Comparison of ENCODE assay signal across 11 cellular contexts in genomic region chr22:27597703-27598444, GRCh38.
A peak's percentile ranks its signal among the peaks of the same experiment; 100 is the strongest.
DNase-seq lines count a peak whose midpoint lies in the region; ATAC-seq, FAIRE-seq and TF ChIP-seq lines count a peak whose summit lies in the region.
"Had no signal": no experiment of that assay in that cellular context is flagged by ENCODE, and none has a peak within 500 bp of the region (broad histone marks: within the 10 kb centered on the region; RNA-seq: fewer than 3 reads in every experiment).

No MANE protein-coding gene starts in this region.

- no peaks in the 10 kb centered on the region for H3K79me1 ChIP-seq in H1 (ENCODE audit: low read depth, low read length)

- H4K5ac ChIP-seq in H1 (ENCODE audit: insufficient read length, low read depth, low read length) = no peak overlapping the region

- no peak overlapping the region for H2BK12ac ChIP-seq in H1 (ENCODE audit: low read depth, low read length)

- H4K91ac ChIP-seq in H1 (replicated peaks; ENCODE audit: insufficient read length, low read length) = no peak overlapping the region

- no peak overlapping the region for H2AFZ ChIP-seq in H1 (ENCODE audit: low read length)

- no peak for ATAC-seq in GM21737 (IDR thresholded peaks at IDR 0.05; ENCODE audit: unreplicated experiment)

- H3K9me3 ChIP-seq in H1 (ENCODE audit: insufficient read depth in 2 of 2, low read depth in 1 of 2, low read length in 1 of 2) = no peaks in the 10 kb centered on the region

- H3K9me3 Mint-ChIP-seq in progenitor cell of endocrine pancreas (ENCODE audit: low read depth) = no peaks in the 10 kb centered on the region

- no peak overlapping the region for H2AK5ac ChIP-seq in H1 (ENCODE audit: low read depth, low read length)

- H3K4me1 ChIP-seq in H1 (replicated peaks in 1 of 4; ENCODE audit: control insufficient read depth in 3 of 4, insufficient read depth in 4 of 4, low read length in 3 of 4) = no peaks in the 10 kb centered on the region

- H3K18ac ChIP-seq in H1 (ENCODE audit: extremely low read depth, low read length) = no peak overlapping the region

- H3K4me3 ChIP-seq in NB4 (ENCODE audit: low read depth, low read length) = no peak overlapping the region
- H3K4me3 ChIP-seq in H1 (ENCODE audit: extremely low read depth in 1 of 4, insufficient read depth in 2 of 4, low read depth in 3 of 4, low read length in 4 of 4) = no peak overlapping the region
- H3K4me3 ChIP-seq: lung had no signal

- no peak overlapping the region for H4K8ac ChIP-seq in H1 (ENCODE audit: extremely low read depth, insufficient read depth, low read length)

- H2BK15ac ChIP-seq in H1 (ENCODE audit: low read length) = no peak overlapping the region

- H3K4ac ChIP-seq in H1 (replicated peaks; ENCODE audit: insufficient read length, low read depth, low read length) = no peak overlapping the region

- H3K9ac ChIP-seq in H1 (replicated peaks in 1 of 4; ENCODE audit: extremely low read depth in 1 of 4, low read depth in 3 of 4, low read length in 3 of 4) = no peak overlapping the region

- POLR2A ChIA-PET in H1 (lab: Charles Lee; ENCODE audit: partially characterized antibody) = interaction anchor here (0.6 kb wide), 1 partner anchor 185 kb away, joined by 3 read pairs; no protein-coding TSS in a partner anchor

- no peak for FAIRE-seq in H1 (lab: Jason Lieb, UNC)

- H3K4me3 Mint-ChIP-seq in progenitor cell of endocrine pancreas (ENCODE audit: low read depth) = no peak overlapping the region

- no peaks in the 10 kb centered on the region for H3K79me2 ChIP-seq in H1 (ENCODE audit: control insufficient read depth in 1 of 2, insufficient read depth in 2 of 2, low read length in 2 of 2)

- H3K4me1 Mint-ChIP-seq in progenitor cell of endocrine pancreas (ENCODE audit: low read depth) = no peaks in the 10 kb centered on the region

- peak; percentile 19 to 41; a peak in 3 of 4 replicates for TF ChIP-seq RAD21 in H1 (IDR thresholded peaks at IDR 0.05 in 1 of 2, conservative IDR thresholded peaks at IDR 0.05 in 1 of 2; ENCODE audit: low read depth in 2 of 2, low read length in 2 of 2)

- H3K56ac ChIP-seq in H1 (replicated peaks; ENCODE audit: insufficient read length, low read depth, low read length) = no peak overlapping the region

- no peak overlapping the region for H3K27ac ChIP-seq in H1 (ENCODE audit: low read depth, low read length)

- 94% methylated on average over 1 of the region's 1 CpG; no CpG with 5 or more reads in 1 of the 2 experiments for WGBS in H1 (ENCODE audit: extremely low coverage in 1 of 2, insufficient coverage in 1 of 2, insufficient read length in 1 of 2, insufficient replicate concordance in 2 of 2, low coverage in 1 of 2, low lambda C conversion rate in 2 of 2, missing lambda C conversion rate in 1 of 2), 2 experiments

- no peaks in the 10 kb centered on the region for H3K27me3 ChIP-seq in H1 (replicated peaks in 1 of 4; ENCODE audit: control insufficient read depth in 3 of 4, extremely low read depth in 1 of 4, insufficient read depth in 3 of 4, low read length in 3 of 4)

- H2BK120ac ChIP-seq in H1 (replicated peaks; ENCODE audit: low read depth, low read length) = no peak overlapping the region

- no peak overlapping the region for H3K14ac ChIP-seq in H1 (ENCODE audit: insufficient read length)

- no peak overlapping the region for H2BK20ac ChIP-seq in H1 (ENCODE audit: low read length)

- H3K27me3 Mint-ChIP-seq in progenitor cell of endocrine pancreas = peaks cover 16% of the 10 kb centered on the region

- H3K23ac ChIP-seq in H1 (ENCODE audit: insufficient read length) = no peak overlapping the region

- no peak for TF ChIP-seq CTCF in NB4 (IDR thresholded peaks at IDR 0.05; ENCODE audit: low read depth, low read length)
- TF ChIP-seq CTCF in H1 (IDR thresholded peaks at IDR 0.05; ENCODE audit: control extremely low read depth in 1 of 3, insufficient read depth in 1 of 3, low read depth in 1 of 3, low read length in 3 of 3) = no peak
- no peak for TF ChIP-seq CTCF in progenitor cell of endocrine pancreas (IDR thresholded peaks at IDR 0.05; ENCODE audit: unreplicated experiment)

- no peaks in the 10 kb centered on the region for H3K36me3 ChIP-seq in H1 (ENCODE audit: control insufficient read depth in 2 of 4, insufficient read depth in 4 of 4, low read length in 3 of 4)

- H3K36me3 Mint-ChIP-seq in progenitor cell of endocrine pancreas (ENCODE audit: insufficient read depth) = no peaks in the 10 kb centered on the region

- CTCF ChIA-PET in H1 (lab: Charles Lee; ENCODE audit: partially characterized antibody) = interaction anchor here (0.8 to 1.9 kb wide), 6 partner anchors 10 to 199 kb away, joined by 3 to 5 read pairs (median 3); no protein-coding TSS in a partner anchor

- H3K4me2 ChIP-seq in H1 (ENCODE audit: insufficient read depth in 1 of 2, low read depth in 2 of 2, low read length in 2 of 2) = no peak overlapping the region

- no peaks in the 10 kb centered on the region for H3K23me2 ChIP-seq in H1 (ENCODE audit: low read depth, low read length)

- H3K27ac Mint-ChIP-seq in progenitor cell of endocrine pancreas = peak overlapping the region; percentile 38

- H4K20me1 ChIP-seq in H1 (replicated peaks in 1 of 2; ENCODE audit: control insufficient read depth in 1 of 2, insufficient read depth in 2 of 2, low read length in 2 of 2) = no peaks in the 10 kb centered on the region

- no peak for TF ChIP-seq EP300 in H1 (IDR thresholded peaks at IDR 0.05; ENCODE audit: borderline replicate concordance in 1 of 2, low read depth in 2 of 2, low read length in 2 of 2)

- DNase-seq in NCI-H1694 treated with DMSO at 0.1 percent for 48 hours (lab: John Stamatoyannopoulos, UW) (peak; percentile 0), NCI-H1694 (lab: John Stamatoyannopoulos, UW) (no peak), NB4 (ENCODE audit: low read depth) (peak; percentile 17), H1 (ENCODE audit: low read depth in 1 of 2, low spot score in 2 of 2) (no peak), progenitor cell of endocrine pancreas (ENCODE audit: low spot score, unreplicated experiment) (no peak), NCI-H2196 (lab: John Stamatoyannopoulos, UW; ENCODE audit: unreplicated experiment) (no peak), SKM-1 treated with dmso at 0.1 percent for 144 hours (lab: John Stamatoyannopoulos, UW; ENCODE audit: unreplicated experiment) (no peak)
- DNase-seq: activated CD8-positive, alpha-beta memory T cell treated with anti-CD3 and anti-CD28 coated beads, Interleukin-2, amount 50 U/mL, for 48 hours; NCI-H187 had no signal

- no peak for TF ChIP-seq POLR2A in NB4 (IDR thresholded peaks at IDR 0.05; ENCODE audit: extremely low read depth, insufficient read length)
- TF ChIP-seq POLR2A in H1 (IDR thresholded peaks at IDR 0.05; ENCODE audit: control extremely low read depth in 1 of 2, low read depth in 2 of 2, low read length in 2 of 2) = no peak

- H2BK5ac ChIP-seq in H1 (ENCODE audit: low read depth, low read length) = no peak overlapping the region

TF ChIP-seq in H1, 55 proteins besides CTCF, POLR2A, EP300 and RAD21:
- TF ChIP-seq SUZ12 (IDR thresholded peaks at IDR 0.05; ENCODE audit: low read length) (no peak), KDM1A (IDR thresholded peaks at IDR 0.05; ENCODE audit: borderline replicate concordance, low read length) (peak; percentile 52; the same call in 1 of the 2 replicates), TEAD4 (IDR thresholded peaks at IDR 0.05; ENCODE audit: low read depth, low read length) (no peak), JUN (IDR thresholded peaks at IDR 0.05; ENCODE audit: low read depth, low read length) (no peak), NANOG (IDR thresholded peaks at IDR 0.05; ENCODE audit: insufficient read depth, low read depth, low read length, poor library complexity, severe bottlenecking) (no peak), CBX8 (IDR thresholded peaks at IDR 0.05; ENCODE audit: borderline replicate concordance, low read depth, low read length) (no peak), E2F6 (IDR thresholded peaks at IDR 0.05) (no peak), MAX (IDR thresholded peaks at IDR 0.05) (no peak), ZNF274 (IDR thresholded peaks at IDR 0.05; ENCODE audit: borderline replicate concordance, extremely low read depth, low read length) (no peak), SIX5 (IDR thresholded peaks at IDR 0.05; ENCODE audit: low read depth, low read length) (no peak), PHF8 (conservative IDR thresholded peaks at IDR 0.05; ENCODE audit: low read depth, low read length) (no peak)
- TF ChIP-seq, protein P1, sequence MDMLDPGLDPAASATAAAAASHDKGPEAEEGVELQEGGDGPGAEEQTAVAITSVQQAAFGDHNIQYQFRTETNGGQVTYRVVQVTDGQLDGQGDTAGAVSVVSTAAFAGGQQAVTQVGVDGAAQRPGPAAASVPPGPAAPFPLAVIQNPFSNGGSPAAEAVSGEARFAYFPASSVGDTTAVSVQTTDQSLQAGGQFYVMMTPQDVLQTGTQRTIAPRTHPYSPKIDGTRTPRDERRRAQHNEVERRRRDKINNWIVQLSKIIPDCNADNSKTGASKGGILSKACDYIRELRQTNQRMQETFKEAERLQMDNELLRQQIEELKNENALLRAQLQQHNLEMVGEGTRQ (IDR thresholded peaks at IDR 0.05; ENCODE audit: low read length) = peak; percentile 33; the same call in 1 of the 2 replicates

Comparison
In these comparisons a context has a peak if more than half of its experiments do, and no peak if none do; other contexts are left out.
1. DNase-seq: peak in NCI-H1694 treated with DMSO at 0.1 percent for 48 hours (single experiment) and NB4 (single experiment); none in NCI-H1694 (single experiment), H1 (0 of 2), progenitor cell of endocrine pancreas (single experiment), NCI-H2196 (single experiment) and SKM-1 treated with dmso at 0.1 percent for 144 hours (single experiment).